ENCODE assay signal across 18 cellular contexts in the genomic region with DNA sequence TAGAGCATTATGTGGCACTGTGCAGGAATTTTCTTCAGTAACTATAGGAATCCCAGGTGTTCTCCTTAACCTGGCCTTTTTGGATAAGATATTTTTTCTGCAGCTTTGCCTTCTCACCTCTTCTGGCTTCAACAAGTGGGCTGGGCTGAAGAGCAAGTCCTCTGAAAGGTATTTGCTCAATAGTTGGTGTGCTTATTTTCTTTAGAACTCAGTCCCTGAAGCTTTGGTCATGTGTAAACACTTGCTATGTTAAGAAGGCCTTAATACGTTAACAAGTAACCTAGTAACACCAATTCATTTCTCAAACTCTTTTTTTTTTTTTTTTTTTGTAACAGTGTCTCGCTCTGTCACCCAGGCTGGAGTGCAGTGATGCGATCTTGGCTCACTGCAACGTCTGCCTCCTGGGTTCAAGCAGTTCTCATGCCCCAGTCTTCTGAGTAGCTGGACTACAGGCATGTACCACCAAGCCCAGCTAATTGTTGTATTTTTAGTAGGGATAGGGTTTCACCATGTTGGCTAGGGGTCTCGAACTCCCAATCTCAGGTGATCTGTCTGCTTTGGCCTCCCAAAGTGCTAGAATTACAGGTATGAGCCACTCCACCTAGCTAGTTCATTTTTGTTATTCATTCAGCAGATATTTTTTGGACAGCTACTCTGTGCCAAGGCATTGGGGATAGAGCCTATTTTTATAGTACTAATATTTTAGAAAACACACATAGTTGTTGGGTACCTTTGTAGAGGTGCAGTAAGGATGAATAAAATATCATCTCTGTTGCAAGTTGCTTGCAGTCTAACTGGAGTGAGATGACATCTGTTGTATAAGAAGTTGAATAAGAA.
DNase-seq lines count a peak whose midpoint lies in the region; ATAC-seq, FAIRE-seq and TF ChIP-seq lines count a peak whose summit lies in the region.
"Had no signal": no experiment of that assay in that cellular context is flagged by ENCODE, and none has a peak within 500 bp of the region (broad histone marks: within the 10 kb centered on the region; RNA-seq: fewer than 3 reads in every experiment).

No MANE protein-coding gene starts in this region.

- H3K27me3 ChIP-seq in pancreas = no peaks in the 10 kb centered on the region

- no peak overlapping the region for H3K27ac ChIP-seq in pancreas

- peaks cover 47 to 54% of the 10 kb centered on the region in 2 donors for H3K4me1 Mint-ChIP-seq in effector memory CD8-positive, alpha-beta T cell (ENCODE audit: low read depth in 2 of 2)

- H3K4me3 ChIP-seq in pancreas = no peak overlapping the region
- H3K4me3 ChIP-seq: GM23338, K562 had no signal

- no peaks in the 10 kb centered on the region for H3K36me3 ChIP-seq in pancreas

- no peak overlapping the region for H3K4me3 Mint-ChIP-seq in effector memory CD8-positive, alpha-beta T cell
- H3K4me3 Mint-ChIP-seq: B cell; CD4-positive, alpha-beta T cell; GM23338 had no signal

- no peaks in the 10 kb centered on the region for H3K9me3 ChIP-seq in pancreas

- H3K4me1 ChIP-seq in pancreas = peaks cover 6 to 26% (median 8%) of the 10 kb centered on the region in 3 donors

- no peaks in the 10 kb centered on the region for H3K27me3 Mint-ChIP-seq in effector memory CD8-positive, alpha-beta T cell
- H3K27me3 Mint-ChIP-seq: B cell; CD4-positive, alpha-beta T cell had no signal

- intact Hi-C loops in left colon (cut with DNase I, micrococcal nuclease) = no loop called here
- intact Hi-C loops in pancreas (cut with DNase I) = no loop called here

- ATAC-seq in left colon (peak; percentile 23), pancreas (peak; percentile 56 to 74 (median 66)), GM19452 (IDR thresholded peaks at IDR 0.05; ENCODE audit: unreplicated experiment) (no peak), HG03196 (IDR thresholded peaks at IDR 0.05; ENCODE audit: unreplicated experiment) (no peak)
- ATAC-seq in effector memory CD8-positive, alpha-beta T cell (replicated peaks) = no peak
- ATAC-seq: GM23338, K562, Panc1 had no signal

- H3K27ac Mint-ChIP-seq in effector memory CD8-positive, alpha-beta T cell = peak overlapping the region in 1 of 2 donors; percentile 22
- H3K27ac Mint-ChIP-seq: B cell; CD4-positive, alpha-beta T cell; GM23338 had no signal

- 46 to 51% methylated on average over 5 of the region's 5 CpGs for WGBS in pancreas, 2 donors

- FAIRE-seq in RCC 7860 (lab: Jason Lieb, UNC) (peak; percentile 43), pancreas (lab: Jason Lieb, UNC) (no peak)
- FAIRE-seq: D721Med, HTR-8/SVneo, K562 had no signal

- H3K9me3 Mint-ChIP-seq in effector memory CD8-positive, alpha-beta T cell = no peaks in the 10 kb centered on the region
- H3K9me3 Mint-ChIP-seq: CD4-positive, alpha-beta T cell; GM23338 had no signal

- DNase-seq in Caki2 (ENCODE audit: low read depth) (peak; percentile 89), RCC 7860 (ENCODE audit: low spot score) (peak; percentile 26), left colon (no peak), pancreas (no peak), retina (no peak)
- no peak for DNase-seq in effector memory CD8-positive, alpha-beta T cell
- DNase-seq: CD4-positive, alpha-beta T cell; NCI-H446 treated with DMSO at 0.1 percent for 48 hours; NCI-H82; Right ventricle myocardium superior had no signal

- TF ChIP-seq CTCF in pancreas (IDR thresholded peaks at IDR 0.05) = no peak

- peaks cover 11% of the 10 kb centered on the region for H3K36me3 Mint-ChIP-seq in effector memory CD8-positive, alpha-beta T cell (ENCODE audit: insufficient read depth)

- in situ Hi-C loops in Caki2 (cut with HindIII; ENCODE audit: low pct_unique_long_range_greater_than_20kb, low sequenced_read_pairs) = no loop called here

Comparison
In these comparisons a context has a peak if more than half of its experiments do, and no peak if none do; other contexts are left out.
1. DNase-seq: peak in Caki2 (single experiment) and RCC 7860 (single experiment); none in left colon (0 of 2), pancreas (0 of 6), retina (single experiment) and effector memory CD8-positive, alpha-beta T cell (0 of 3).
2. ATAC-seq: peak in left colon (single experiment) and pancreas (4 of 4); none in GM19452 (single experiment), effector memory CD8-positive, alpha-beta T cell (single experiment) and HG03196 (single experiment).